1 cellular context compared by ENCODE assay signal in genomic region chr2:145729993-145730770, GRCh38.
A peak's percentile ranks its signal among the peaks of the same experiment; 100 is the strongest.
TF ChIP-seq lines count a peak whose summit lies in the region.

No MANE protein-coding gene starts in this region.

TF ChIP-seq in K562, 482 proteins besides CTCF, POLR2A, EP300 and RAD21 (continued from another document and continues in another):
- TF ChIP-seq BCLAF1 (IDR thresholded peaks at IDR 0.05; ENCODE audit: borderline replicate concordance in 1 of 2, control insufficient read depth in 1 of 2, low read depth in 2 of 2, low read length in 1 of 2) (no peak), CBX2 (IDR thresholded peaks at IDR 0.05; ENCODE audit: insufficient read depth, low read length, poor library complexity, severe bottlenecking) (no peak), ZZZ3 (IDR thresholded peaks at IDR 0.05) (no peak), DPF2 (IDR thresholded peaks at IDR 0.05) (peak; percentile 59; the same call in 1 of the 2 replicates), PHB (CRISPR knock-in tag; IDR thresholded peaks at IDR 0.05) (no peak), YBX1 (IDR thresholded peaks at IDR 0.05) (no peak), ZNF584 (CRISPR knock-in tag; IDR thresholded peaks at IDR 0.05; ENCODE audit: low read depth) (no peak), CREB1 (IDR thresholded peaks at IDR 0.05) (no peak), CREB1 (CRISPR knock-in tag; IDR thresholded peaks at IDR 0.05) (no peak), HCFC1 (IDR thresholded peaks at IDR 0.05; ENCODE audit: low read depth, low read length) (no peak), MYC (IDR thresholded peaks at IDR 0.05; ENCODE audit: low read depth, low read length) (no peak), MYC (CRISPR knock-in tag; IDR thresholded peaks at IDR 0.05; ENCODE audit: borderline replicate concordance, low read depth) (no peak), RBM14 (IDR thresholded peaks at IDR 0.05; ENCODE audit: borderline replicate concordance, insufficient read depth, low read depth, low read length) (no peak), BCOR (IDR thresholded peaks at IDR 0.05) (no peak), NCOA6 (IDR thresholded peaks at IDR 0.05) (no peak), DMBX1 (CRISPR knock-in tag; IDR thresholded peaks at IDR 0.05; ENCODE audit: borderline replicate concordance) (peak; percentile 66), NFE2 (IDR thresholded peaks at IDR 0.05; ENCODE audit: low read depth) (peak; percentile 34; the same call in 1 of the 2 replicates), HMG20B (CRISPR knock-in tag; IDR thresholded peaks at IDR 0.05) (no peak), USF2 (CRISPR knock-in tag; IDR thresholded peaks at IDR 0.05) (no peak), SRSF1 (IDR thresholded peaks at IDR 0.05; ENCODE audit: low read depth, low read length) (no peak), MEF2D (tag; conservative IDR thresholded peaks at IDR 0.05; ENCODE audit: low read depth) (no peak), ZBTB26 (CRISPR knock-in tag; IDR thresholded peaks at IDR 0.05) (no peak), ZBTB7A (IDR thresholded peaks at IDR 0.05; ENCODE audit: borderline replicate concordance, control insufficient read depth, low read depth, low read length) (no peak), IRF1 (CRISPR knock-in tag; IDR thresholded peaks at IDR 0.05; ENCODE audit: borderline replicate concordance) (no peak), FOSL1 (tag; conservative IDR thresholded peaks at IDR 0.05) (peak; percentile 90), THRA (IDR thresholded peaks at IDR 0.05) (no peak), CXXC5 (CRISPR knock-in tag; IDR thresholded peaks at IDR 0.05) (peak; percentile 39; the same call in 1 of the 2 replicates), FOXJ3 (CRISPR knock-in tag; IDR thresholded peaks at IDR 0.05) (no peak), ZNF592 (IDR thresholded peaks at IDR 0.05) (peak; percentile 65), GTF2A2 (tag; IDR thresholded peaks at IDR 0.05) (no peak), RHOXF2B (CRISPR knock-in tag; conservative IDR thresholded peaks at IDR 0.05) (no peak), ZKSCAN1 (IDR thresholded peaks at IDR 0.05; ENCODE audit: low read depth, low read length) (no peak), ELF2 (CRISPR knock-in tag; IDR thresholded peaks at IDR 0.05) (no peak), ZNF77 (CRISPR knock-in tag; IDR thresholded peaks at IDR 0.05) (no peak), GATAD2A (IDR thresholded peaks at IDR 0.05) (no peak), ATF4 (CRISPR knock-in tag; IDR thresholded peaks at IDR 0.05) (no peak), ZNF830 (CRISPR knock-in tag; IDR thresholded peaks at IDR 0.05) (no peak)
- TF ChIP-seq, protein P1, sequence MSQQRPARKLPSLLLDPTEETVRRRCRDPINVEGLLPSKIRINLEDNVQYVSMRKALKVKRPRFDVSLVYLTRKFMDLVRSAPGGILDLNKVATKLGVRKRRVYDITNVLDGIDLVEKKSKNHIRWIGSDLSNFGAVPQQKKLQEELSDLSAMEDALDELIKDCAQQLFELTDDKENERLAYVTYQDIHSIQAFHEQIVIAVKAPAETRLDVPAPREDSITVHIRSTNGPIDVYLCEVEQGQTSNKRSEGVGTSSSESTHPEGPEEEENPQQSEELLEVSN (IDR thresholded peaks at IDR 0.05; ENCODE audit: borderline replicate concordance in 1 of 2, extremely low read depth in 1 of 2, insufficient read depth in 1 of 2, insufficient read length in 1 of 2, low read depth in 1 of 2, low read length in 1 of 2, poor library complexity in 1 of 2, severe bottlenecking in 1 of 2) = peak; percentile 44 to 60
- TF ChIP-seq, protein P2, sequence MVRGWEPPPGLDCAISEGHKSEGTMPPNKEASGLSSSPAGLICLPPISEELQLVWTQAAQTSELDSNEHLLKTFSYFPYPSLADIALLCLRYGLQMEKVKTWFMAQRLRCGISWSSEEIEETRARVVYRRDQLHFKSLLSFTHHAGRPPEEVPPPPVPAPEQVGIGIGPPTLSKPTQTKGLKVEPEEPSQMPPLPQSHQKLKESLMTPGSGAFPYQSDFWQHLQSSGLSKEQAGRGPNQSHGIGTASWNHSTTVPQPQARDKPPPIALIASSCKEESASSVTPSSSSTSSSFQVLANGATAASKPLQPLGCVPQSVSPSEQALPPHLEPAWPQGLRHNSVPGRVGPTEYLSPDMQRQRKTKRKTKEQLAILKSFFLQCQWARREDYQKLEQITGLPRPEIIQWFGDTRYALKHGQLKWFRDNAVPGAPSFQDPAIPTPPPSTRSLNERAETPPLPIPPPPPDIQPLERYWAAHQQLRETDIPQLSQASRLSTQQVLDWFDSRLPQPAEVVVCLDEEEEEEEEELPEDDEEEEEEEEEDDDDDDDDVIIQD (CRISPR knock-in tag; IDR thresholded peaks at IDR 0.05) = no peak
- TF ChIP-seq, protein P3, sequence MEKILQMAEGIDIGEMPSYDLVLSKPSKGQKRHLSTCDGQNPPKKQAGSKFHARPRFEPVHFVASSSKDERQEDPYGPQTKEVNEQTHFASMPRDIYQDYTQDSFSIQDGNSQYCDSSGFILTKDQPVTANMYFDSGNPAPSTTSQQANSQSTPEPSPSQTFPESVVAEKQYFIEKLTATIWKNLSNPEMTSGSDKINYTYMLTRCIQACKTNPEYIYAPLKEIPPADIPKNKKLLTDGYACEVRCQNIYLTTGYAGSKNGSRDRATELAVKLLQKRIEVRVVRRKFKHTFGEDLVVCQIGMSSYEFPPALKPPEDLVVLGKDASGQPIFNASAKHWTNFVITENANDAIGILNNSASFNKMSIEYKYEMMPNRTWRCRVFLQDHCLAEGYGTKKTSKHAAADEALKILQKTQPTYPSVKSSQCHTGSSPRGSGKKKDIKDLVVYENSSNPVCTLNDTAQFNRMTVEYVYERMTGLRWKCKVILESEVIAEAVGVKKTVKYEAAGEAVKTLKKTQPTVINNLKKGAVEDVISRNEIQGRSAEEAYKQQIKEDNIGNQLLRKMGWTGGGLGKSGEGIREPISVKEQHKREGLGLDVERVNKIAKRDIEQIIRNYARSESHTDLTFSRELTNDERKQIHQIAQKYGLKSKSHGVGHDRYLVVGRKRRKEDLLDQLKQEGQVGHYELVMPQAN (IDR thresholded peaks at IDR 0.05; ENCODE audit: borderline replicate concordance) = no peak
- TF ChIP-seq, protein P4, sequence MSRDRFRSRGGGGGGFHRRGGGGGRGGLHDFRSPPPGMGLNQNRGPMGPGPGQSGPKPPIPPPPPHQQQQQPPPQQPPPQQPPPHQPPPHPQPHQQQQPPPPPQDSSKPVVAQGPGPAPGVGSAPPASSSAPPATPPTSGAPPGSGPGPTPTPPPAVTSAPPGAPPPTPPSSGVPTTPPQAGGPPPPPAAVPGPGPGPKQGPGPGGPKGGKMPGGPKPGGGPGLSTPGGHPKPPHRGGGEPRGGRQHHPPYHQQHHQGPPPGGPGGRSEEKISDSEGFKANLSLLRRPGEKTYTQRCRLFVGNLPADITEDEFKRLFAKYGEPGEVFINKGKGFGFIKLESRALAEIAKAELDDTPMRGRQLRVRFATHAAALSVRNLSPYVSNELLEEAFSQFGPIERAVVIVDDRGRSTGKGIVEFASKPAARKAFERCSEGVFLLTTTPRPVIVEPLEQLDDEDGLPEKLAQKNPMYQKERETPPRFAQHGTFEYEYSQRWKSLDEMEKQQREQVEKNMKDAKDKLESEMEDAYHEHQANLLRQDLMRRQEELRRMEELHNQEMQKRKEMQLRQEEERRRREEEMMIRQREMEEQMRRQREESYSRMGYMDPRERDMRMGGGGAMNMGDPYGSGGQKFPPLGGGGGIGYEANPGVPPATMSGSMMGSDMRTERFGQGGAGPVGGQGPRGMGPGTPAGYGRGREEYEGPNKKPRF (IDR thresholded peaks at IDR 0.05; ENCODE audit: low read depth, low read length) = no peak
- TF ChIP-seq, protein P5, sequence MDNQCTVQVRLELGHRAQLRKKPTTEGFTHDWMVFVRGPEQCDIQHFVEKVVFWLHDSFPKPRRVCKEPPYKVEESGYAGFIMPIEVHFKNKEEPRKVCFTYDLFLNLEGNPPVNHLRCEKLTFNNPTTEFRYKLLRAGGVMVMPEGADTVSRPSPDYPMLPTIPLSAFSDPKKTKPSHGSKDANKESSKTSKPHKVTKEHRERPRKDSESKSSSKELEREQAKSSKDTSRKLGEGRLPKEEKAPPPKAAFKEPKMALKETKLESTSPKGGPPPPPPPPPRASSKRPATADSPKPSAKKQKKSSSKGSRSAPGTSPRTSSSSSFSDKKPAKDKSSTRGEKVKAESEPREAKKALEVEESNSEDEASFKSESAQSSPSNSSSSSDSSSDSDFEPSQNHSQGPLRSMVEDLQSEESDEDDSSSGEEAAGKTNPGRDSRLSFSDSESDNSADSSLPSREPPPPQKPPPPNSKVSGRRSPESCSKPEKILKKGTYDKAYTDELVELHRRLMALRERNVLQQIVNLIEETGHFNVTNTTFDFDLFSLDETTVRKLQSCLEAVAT (IDR thresholded peaks at IDR 0.05) = no peak
